8 cellular contexts compared by ENCODE assay signal in genomic region chr16:88941933-88942909, GRCh38. TPM values are rescaled to one million over a fixed set of nuclear protein-coding genes. Genes with fewer than 3 reads are reported as not detected.
A peak's percentile ranks its signal among the peaks of the same experiment; 100 is the strongest.
DNase-seq lines count a peak whose midpoint lies in the region; ATAC-seq and TF ChIP-seq lines count a peak whose summit lies in the region.

No MANE protein-coding gene starts in this region.

- H3K9me3 ChIP-seq in testis, result no peaks in the 10 kb centered on the region

- ATAC-seq in HG03571 (IDR thresholded peaks at IDR 0.05; ENCODE audit: unreplicated experiment) (peak; percentile 52), GM18519 (IDR thresholded peaks at IDR 0.05; ENCODE audit: low FRiP score, unreplicated experiment) (no peak)
- peak; percentile 86 for ATAC-seq in activated CD4-positive, alpha-beta T cell treated with anti-CD3 and anti-CD28 coated beads for 36 hours

- H3K27ac Mint-ChIP-seq in activated CD4-positive, alpha-beta T cell treated with anti-CD3 and anti-CD28 coated beads for 36 hours, result no peak overlapping the region
- no peak overlapping the region for H3K27ac Mint-ChIP-seq in dendritic cell treated with granulocyte-macrophage colony-stimulating factor and Interleukin-4, amounts not matched to agents 40 ng/mL and 50 ng/mL, for 4 days

- CTCF ChIA-PET in activated CD4-positive, alpha-beta T cell treated with anti-CD3 and anti-CD28 coated beads for 36 hours (lab: Charles Lee), result interaction anchor here (0.6 to 2.1 kb wide), 4 partner anchors 10 to 379 kb away, joined by 3 to 9 read pairs (median 4); no protein-coding TSS in a partner anchor

- POLR2A ChIA-PET in activated CD4-positive, alpha-beta T cell treated with anti-CD3 and anti-CD28 coated beads for 36 hours (lab: Charles Lee), result no interaction called here

- no peaks in the 10 kb centered on the region for H3K9me3 Mint-ChIP-seq in activated CD4-positive, alpha-beta T cell treated with anti-CD3 and anti-CD28 coated beads for 36 hours (ENCODE audit: low read depth)
- no peaks in the 10 kb centered on the region for H3K9me3 Mint-ChIP-seq in dendritic cell treated with granulocyte-macrophage colony-stimulating factor and Interleukin-4, amounts not matched to agents 40 ng/mL and 50 ng/mL, for 4 days

- peaks cover 18% of the 10 kb centered on the region for H3K27me3 Mint-ChIP-seq in activated CD4-positive, alpha-beta T cell treated with anti-CD3 and anti-CD28 coated beads for 36 hours
- peaks cover 50% of the 10 kb centered on the region for H3K27me3 Mint-ChIP-seq in dendritic cell treated with granulocyte-macrophage colony-stimulating factor and Interleukin-4, amounts not matched to agents 40 ng/mL and 50 ng/mL, for 4 days

- WGBS in testis, 2 donors, result 26 to 29% methylated on average over 23 to 38 of the region's 51 CpGs

- DNase-seq in NCI-H748 (lab: John Stamatoyannopoulos, UW; ENCODE audit: unreplicated experiment) (peak; percentile 51), NCI-H748 treated with DMSO at 0.1 percent for 48 hours (lab: John Stamatoyannopoulos, UW) (no peak), myocyte (ENCODE audit: low read depth) (peak; percentile 50), testis (peak; percentile 50)
- DNase-seq in activated CD4-positive, alpha-beta T cell treated with anti-CD3 and anti-CD28 coated beads for 36 hours, result peak; percentile 79

- no peaks in the 10 kb centered on the region for H3K36me3 ChIP-seq in testis (ENCODE audit: low read depth, missing control alignments)

- peak; percentile 33 to 69 (median 63) for TF ChIP-seq CTCF in testis (IDR thresholded peaks at IDR 0.05)

- H3K27me3 ChIP-seq in testis, result no peaks in the 10 kb centered on the region

- H3K36me3 Mint-ChIP-seq in activated CD4-positive, alpha-beta T cell treated with anti-CD3 and anti-CD28 coated beads for 36 hours (ENCODE audit: low read depth), result no peaks in the 10 kb centered on the region
- peaks cover 10% of the 10 kb centered on the region for H3K36me3 Mint-ChIP-seq in dendritic cell treated with granulocyte-macrophage colony-stimulating factor and Interleukin-4, amounts not matched to agents 40 ng/mL and 50 ng/mL, for 4 days (ENCODE audit: low read depth)

- no peaks in the 10 kb centered on the region for H3K4me1 Mint-ChIP-seq in activated CD4-positive, alpha-beta T cell treated with anti-CD3 and anti-CD28 coated beads for 36 hours
- peaks cover 59% of the 10 kb centered on the region for H3K4me1 Mint-ChIP-seq in dendritic cell treated with granulocyte-macrophage colony-stimulating factor and Interleukin-4, amounts not matched to agents 40 ng/mL and 50 ng/mL, for 4 days (ENCODE audit: low read depth)

- peak overlapping the region; percentile 13 to 41 for H3K4me3 ChIP-seq in testis

- TF ChIP-seq POLR2A in testis (IDR thresholded peaks at IDR 0.05), result no peak

- H3K4me3 Mint-ChIP-seq in activated CD4-positive, alpha-beta T cell treated with anti-CD3 and anti-CD28 coated beads for 36 hours, result no peak overlapping the region
- H3K4me3 Mint-ChIP-seq in dendritic cell treated with granulocyte-macrophage colony-stimulating factor and Interleukin-4, amounts not matched to agents 40 ng/mL and 50 ng/mL, for 4 days, result peak overlapping the region; percentile 62

- intact Hi-C loops in activated CD4-positive, alpha-beta T cell treated with anti-CD3 and anti-CD28 coated beads for 36 hours (cut with DNase I, micrococcal nuclease), result loop anchor here (1.0 to 5.0 kb wide), 7 partner anchors 130 to 275 kb away; partner anchors contain the start of genes APRT (in 1 of the 2) and ZNF778 (in 1 of the 2)
- intact Hi-C loops in dendritic cell treated with granulocyte-macrophage colony-stimulating factor and Interleukin-4, amounts not matched to agents 40 ng/mL and 50 ng/mL, for 4 days (cut with micrococcal nuclease), result loop anchor here (5.0 to 10.0 kb wide), 2 partner anchors 173 to 225 kb away; no protein-coding TSS in a partner anchor
- intact Hi-C loops in testis (cut with DNase I; ENCODE audit: low total_unique reads), result no loop called here

- peaks cover 4% of the 10 kb centered on the region for H3K4me1 ChIP-seq in testis

- no peak overlapping the region for H3K27ac ChIP-seq in testis

RNA-seq across cellular contexts. Expression of gene CBFA2T3, which starts 34.8 kb away (rescaled TPM):
- total RNA-seq in activated CD4-positive, alpha-beta T cell treated with anti-CD3 and anti-CD28 coated beads for 36 hours, result under 1 TPM; 0.30 to 0.34 TPM
- total RNA-seq in myocyte (0.72 and 1.7 TPM in 2 replicates), testis (10 to 100 TPM in 1 of 2 donors, 1 to 10 TPM in 1; 9.2 to 11.9 TPM)
- polyA plus RNA-seq in myocyte (2012), result 1.6 TPM
- 7.1 TPM for polyA plus RNA-seq in testis (ENCODE audit: insufficient read depth, low read depth, low replicate concordance)
